Comparison of ENCODE assay signal across 14 cellular contexts in genomic region chr1:16318544-16318943, GRCh38. TPM values are rescaled to one million over a fixed set of nuclear protein-coding genes. Genes with fewer than 3 reads are reported as not detected.
DNase-seq lines count a peak whose midpoint lies in the region; ATAC-seq and TF ChIP-seq lines count a peak whose summit lies in the region.
"Had no signal": no experiment of that assay in that cellular context is flagged by ENCODE, and none has a peak within 500 bp of the region (broad histone marks: within the 10 kb centered on the region; RNA-seq: fewer than 3 reads in every experiment).

No MANE protein-coding gene starts in this region.

- peak overlapping the region in 1 of 9 donors; percentile 12 for H3K27ac Mint-ChIP-seq in naive thymus-derived CD4-positive, alpha-beta T cell

- no peak for TF ChIP-seq EP300 in esophagus muscularis mucosa (IDR thresholded peaks at IDR 0.05)

- H3K9ac ChIP-seq in smooth muscle cell (ENCODE audit: low read depth) = no peak overlapping the region
- H3K9ac ChIP-seq: BLaER1 had no signal

- H4K20me1 ChIP-seq in smooth muscle cell (ENCODE audit: low read depth) = peaks cover 100% of the 10 kb centered on the region

- H3K9me3 ChIP-seq in esophagus muscularis mucosa (no peaks in the 10 kb centered on the region), smooth muscle cell (replicated peaks; ENCODE audit: low read depth) (no peaks in the 10 kb centered on the region), breast epithelium (no peaks in the 10 kb centered on the region)
- no peaks in the 10 kb centered on the region for H3K9me3 ChIP-seq in naive thymus-derived CD4-positive, alpha-beta T cell (ENCODE audit: control insufficient read depth in 2 of 3, low read length in 3 of 3)
- H3K9me3 ChIP-seq: BLaER1, vagina had no signal

- H3K4me3 Mint-ChIP-seq in naive thymus-derived CD4-positive, alpha-beta T cell = no peak overlapping the region

- H3K4me2 ChIP-seq in smooth muscle cell = peak overlapping the region; percentile 44
- H3K4me2 ChIP-seq: BLaER1 had no signal

- no peak for ATAC-seq in HG03439 (IDR thresholded peaks at IDR 0.05; ENCODE audit: unreplicated experiment)
- no peak for ATAC-seq in naive thymus-derived CD4-positive, alpha-beta T cell
- ATAC-seq: activated CD4-positive, CD25-positive, alpha-beta regulatory T cell treated with anti-CD3 and anti-CD28 coated beads, Interleukin-2, amount 50 U/mL, for 24 hours; GM12878 had no signal

- TF ChIP-seq POLR2A in esophagus muscularis mucosa (IDR thresholded peaks at IDR 0.05; ENCODE audit: low read depth) (no peak), lower leg skin (IDR thresholded peaks at IDR 0.05) (no peak), breast epithelium (IDR thresholded peaks at IDR 0.05) (no peak)

- TF ChIP-seq CTCF in esophagus muscularis mucosa (IDR thresholded peaks at IDR 0.05) = no peak
- no peak for TF ChIP-seq CTCF in lower leg skin (IDR thresholded peaks at IDR 0.05)
- no peak for TF ChIP-seq CTCF in smooth muscle cell (IDR thresholded peaks at IDR 0.05; ENCODE audit: borderline replicate concordance, insufficient read depth, poor library complexity, severe bottlenecking)
- TF ChIP-seq CTCF in breast epithelium (IDR thresholded peaks at IDR 0.05) = no peak

- peak; percentile 13 for DNase-seq in GM04504 (ENCODE audit: low read depth)
- peak; percentile 92 for DNase-seq in esophagus muscularis mucosa (ENCODE audit: extremely low spot score)
- peak; percentile 42 to 88 for DNase-seq in lower leg skin (ENCODE audit: low spot score in 2 of 2)
- DNase-seq in smooth muscle cell (lab: John Stamatoyannopoulos, UW; ENCODE audit: unreplicated experiment) = no peak
- DNase-seq in breast epithelium (ENCODE audit: low spot score in 2 of 2) = no peak
- no peak for DNase-seq in NCI-H226
- DNase-seq in naive thymus-derived CD4-positive, alpha-beta T cell = no peak
- DNase-seq: DMS79 treated with DMSO at 0.1 percent for 48 hours, posterior cingulate gyrus had no signal

- no peaks in the 10 kb centered on the region for H3K9me3 Mint-ChIP-seq in naive thymus-derived CD4-positive, alpha-beta T cell

- H3K36me3 ChIP-seq in esophagus muscularis mucosa = peaks cover 6 to 19% (median 15%) of the 10 kb centered on the region in 4 donors
- peaks cover 6% of the 10 kb centered on the region for H3K36me3 ChIP-seq in smooth muscle cell (ENCODE audit: low read depth)
- no peaks in the 10 kb centered on the region for H3K36me3 ChIP-seq in breast epithelium
- H3K36me3 ChIP-seq in naive thymus-derived CD4-positive, alpha-beta T cell (ENCODE audit: control insufficient read depth in 2 of 3, insufficient read depth in 3 of 3, low read length in 3 of 3) = peaks cover 0 to 20% (median 0%) of the 10 kb centered on the region in 3 experiments

- H3K4me1 ChIP-seq in esophagus muscularis mucosa = peaks cover 41 to 86% (median 70%) of the 10 kb centered on the region in 4 donors
- no peaks in the 10 kb centered on the region for H3K4me1 ChIP-seq in smooth muscle cell (ENCODE audit: low read depth)
- no peaks in the 10 kb centered on the region for H3K4me1 ChIP-seq in breast epithelium
- no peaks in the 10 kb centered on the region for H3K4me1 ChIP-seq in naive thymus-derived CD4-positive, alpha-beta T cell (ENCODE audit: control insufficient read depth in 2 of 2, insufficient read depth in 2 of 2, low read length in 2 of 2)

- intact Hi-C loops in esophagus muscularis mucosa (cut with DNase I) = no loop called here
- intact Hi-C loops in lower leg skin (cut with DNase I; ENCODE audit: low total_unique reads) = no loop called here
- intact Hi-C loops in breast epithelium (cut with DNase I; ENCODE audit: low total_unique reads) = no loop called here
- intact Hi-C loops in naive thymus-derived CD4-positive, alpha-beta T cell (cut with micrococcal nuclease) = no loop called here

- CTCF ChIA-PET in naive thymus-derived CD4-positive, alpha-beta T cell (lab: Charles Lee) = no interaction called here

- H3K27me3 Mint-ChIP-seq in naive thymus-derived CD4-positive, alpha-beta T cell = no peaks in the 10 kb centered on the region

- H2AFZ ChIP-seq in smooth muscle cell (ENCODE audit: low read depth) = no peak overlapping the region

- peaks cover 0 to 7% (median 0%) of the 10 kb centered on the region in 5 donors for H3K36me3 Mint-ChIP-seq in naive thymus-derived CD4-positive, alpha-beta T cell

- H3K27me3 ChIP-seq in esophagus muscularis mucosa = no peaks in the 10 kb centered on the region
- H3K27me3 ChIP-seq in smooth muscle cell (ENCODE audit: low read depth) = no peaks in the 10 kb centered on the region
- no peaks in the 10 kb centered on the region for H3K27me3 ChIP-seq in breast epithelium
- H3K27me3 ChIP-seq in naive thymus-derived CD4-positive, alpha-beta T cell (ENCODE audit: control insufficient read depth in 2 of 2, insufficient read depth in 2 of 2, low read length in 2 of 2) = no peaks in the 10 kb centered on the region
- H3K27me3 ChIP-seq: BLaER1, vagina had no signal

- peaks cover 64% of the 10 kb centered on the region for H3K79me2 ChIP-seq in smooth muscle cell (ENCODE audit: low read depth)

- WGBS in esophagus muscularis mucosa = 53% methylated on average over 3 of the region's 3 CpGs
- 48 to 52% methylated on average over 3 of the region's 3 CpGs for WGBS in lower leg skin, 2 donors
- WGBS in smooth muscle cell (ENCODE audit: low lambda C conversion rate) = 43% methylated on average over 3 of the region's 3 CpGs

- no peak overlapping the region for H3K27ac ChIP-seq in esophagus muscularis mucosa (replicated peaks in 1 of 4)
- H3K27ac ChIP-seq in smooth muscle cell (ENCODE audit: low read depth) = peak overlapping the region; percentile 38
- H3K27ac ChIP-seq in breast epithelium = no peak overlapping the region
- H3K27ac ChIP-seq in naive thymus-derived CD4-positive, alpha-beta T cell (ENCODE audit: low read depth, low read length) = no peak overlapping the region
- H3K27ac ChIP-seq: BLaER1, vagina had no signal

- H3K4me3 ChIP-seq in esophagus muscularis mucosa (no peak overlapping the region), lower leg skin (ENCODE audit: low read depth, poor library complexity, severe bottlenecking) (no peak overlapping the region), smooth muscle cell (no peak overlapping the region), breast epithelium (no peak overlapping the region)
- no peak overlapping the region for H3K4me3 ChIP-seq in naive thymus-derived CD4-positive, alpha-beta T cell (ENCODE audit: low read length)
- H3K4me3 ChIP-seq: BLaER1, GM12878, vagina had no signal

- POLR2A ChIA-PET in naive thymus-derived CD4-positive, alpha-beta T cell (lab: Charles Lee) = interaction anchor here (1.5 kb wide), 1 partner anchor 9 kb away, joined by 3 read pairs; no protein-coding TSS in a partner anchor

- peaks cover 4% of the 10 kb centered on the region for H3F3A ChIP-seq in smooth muscle cell (ENCODE audit: low read depth)

- H3K4me1 Mint-ChIP-seq in naive thymus-derived CD4-positive, alpha-beta T cell = peaks cover 4 to 38% (median 25%) of the 10 kb centered on the region in 7 donors

RNA-seq across cellular contexts. Expression of gene FBXO42, which starts 33.7 kb away (rescaled TPM):
- 10 to 100 TPM; 22.0 to 52.6 (median 35.3) TPM for total RNA-seq in esophagus muscularis mucosa
- total RNA-seq in lower leg skin = 10 to 100 TPM; 40.1 to 68.3 (median 58.1) TPM
- 14.7 and 16.5 TPM in 2 replicates for total RNA-seq in smooth muscle cell
- 19.3 and 22.6 TPM in 2 replicates for polyA plus RNA-seq in smooth muscle cell
- total RNA-seq in breast epithelium = 10 to 100 TPM; 20.3 to 28.5 (median 26.7) TPM
- total RNA-seq in naive thymus-derived CD4-positive, alpha-beta T cell = 10 to 100 TPM; 18.7 to 25.7 (median 24.6) TPM
- polyA plus RNA-seq in naive thymus-derived CD4-positive, alpha-beta T cell = 10 to 100 TPM; 17.9 to 26.7 TPM

RNA-seq across cellular contexts. Expression of gene SZRD1, which starts 48.5 kb away (rescaled TPM):
- total RNA-seq in esophagus muscularis mucosa (100 to 1,000 TPM in 2 of 4 donors, 10 to 100 TPM in 2; 70.2 to 110 (median 98.3) TPM), lower leg skin (10 to 100 TPM; 37.8 to 54.0 (median 48.5) TPM), smooth muscle cell (45.3 and 58.1 TPM in 2 replicates), breast epithelium (10 to 100 TPM; 59.0 to 77.4 (median 61.3) TPM)
- 52.8 and 56.4 TPM in 2 replicates for polyA plus RNA-seq in smooth muscle cell
- total RNA-seq in naive thymus-derived CD4-positive, alpha-beta T cell = 100 to 1,000 TPM in 3 of 5 experiments, 10 to 100 TPM in 2; 81.6 to 163 (median 125) TPM
- 10 to 100 TPM; 36.8 to 38.9 TPM for polyA plus RNA-seq in naive thymus-derived CD4-positive, alpha-beta T cell

Comparison
In these comparisons a context has a peak if more than half of its experiments do, and no peak if none do; other contexts are left out.
1. DNase-seq: peak in GM04504 (single experiment), esophagus muscularis mucosa (single experiment) and lower leg skin (2 of 2); none in smooth muscle cell (single experiment), breast epithelium (0 of 2), NCI-H226 (single experiment) and naive thymus-derived CD4-positive, alpha-beta T cell (0 of 9).